Comparison of ENCODE assay signal across 21 cellular contexts in the genomic region with DNA sequence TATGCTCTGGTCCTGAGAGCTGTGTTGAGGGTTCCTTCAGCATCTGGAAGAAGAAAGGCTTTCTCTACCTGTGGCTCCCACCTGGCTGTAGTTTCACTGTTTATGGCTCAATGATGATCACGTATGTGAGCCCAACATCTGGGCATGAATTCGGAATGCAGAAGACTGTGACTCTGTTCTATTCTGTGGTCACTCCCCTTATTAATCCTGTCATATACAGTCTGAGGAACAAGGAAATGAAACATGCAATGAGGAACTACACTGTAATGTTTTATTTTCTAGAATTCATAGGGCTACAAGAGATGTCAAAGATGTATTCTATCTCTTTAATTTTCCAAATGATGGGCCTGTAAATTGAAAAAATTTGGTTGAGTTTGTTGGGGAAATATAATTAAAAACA. TPM values are rescaled to one million over a fixed set of nuclear protein-coding genes. Genes with fewer than 3 reads are reported as not detected.
"Had no signal": no experiment of that assay in that cellular context is flagged by ENCODE, and none has a peak within 500 bp of the region (broad histone marks: within the 10 kb centered on the region; RNA-seq: fewer than 3 reads in every experiment).

No MANE protein-coding gene starts in this region.

- H3K9me3 Mint-ChIP-seq: activated naive CD4-positive, alpha-beta T cell treated with anti-CD3 and anti-CD28 coated beads, Interleukin-2, amount 50 U/mL, for 24 hours; activated T-cell treated with anti-CD3 and anti-CD28 coated beads, Interleukin-2, amount 50 U/mL, for 24 hours; stimulated activated naive CD8-positive, alpha-beta T cell treated with anti-CD3 and anti-CD28 coated beads, Interleukin-15, Interleukin-2, amounts not matched to agents 100 ng/mL and 50 ng/mL, for 24 hours; T-helper 1 cell treated with Interleukin-12 subunit alpha and Interleukin-12 subunit beta and Interleukin-4 antibody, amounts not matched to agents 30 μg/mL and 1 μg/mL, for 36 hours had no signal

- DNase-seq: activated CD4-positive, CD25-positive, alpha-beta regulatory T cell; activated effector memory CD4-positive, alpha-beta T cell treated with Interleukin-2 at 50 U/mL for 16 hours; activated T-cell treated with anti-CD3 and anti-CD28 coated beads, Interleukin-2, amount 50 U/mL, for 24 hours; amniotic stem cell; cerebellar nuclear complex; dermis blood vessel endothelial cell; erythroblast; immature natural killer cell; mesenchymal stem cell; nephron progenitor cell; stimulated activated CD4-positive, alpha-beta T cell treated with anti-CD3 and anti-CD28 coated beads, Interleukin-4, amount 100 ng/mL, for 1 hour; stimulated activated CD8-positive, alpha-beta memory T cell treated with anti-CD3 and anti-CD28 coated beads, Interleukin-4, amount 100 ng/mL, for 48 hours had no signal

- H3K4me1 Mint-ChIP-seq: activated naive CD4-positive, alpha-beta T cell treated with anti-CD3 and anti-CD28 coated beads, Interleukin-2, amount 50 U/mL, for 24 hours; brain; immature natural killer cell; nephron progenitor cell had no signal

- H3K27ac Mint-ChIP-seq: activated naive CD4-positive, alpha-beta T cell treated with anti-CD3 and anti-CD28 coated beads, Interleukin-2, amount 50 U/mL, for 24 hours; activated T-cell treated with anti-CD3 and anti-CD28 coated beads, Interleukin-2, amount 50 U/mL, for 24 hours; brain; immature natural killer cell; nephron progenitor cell; stimulated activated naive CD8-positive, alpha-beta T cell treated with anti-CD3 and anti-CD28 coated beads, Interleukin-15, Interleukin-2, amounts not matched to agents 100 ng/mL and 50 ng/mL, for 24 hours; T-helper 1 cell treated with Interleukin-12 subunit alpha and Interleukin-12 subunit beta and Interleukin-4 antibody, amounts not matched to agents 30 μg/mL and 1 μg/mL, for 36 hours had no signal

- H3K36me3 Mint-ChIP-seq: activated naive CD4-positive, alpha-beta T cell treated with anti-CD3 and anti-CD28 coated beads, Interleukin-2, amount 50 U/mL, for 24 hours; brain; immature natural killer cell had no signal

- H3K4me3 Mint-ChIP-seq: activated naive CD4-positive, alpha-beta T cell treated with anti-CD3 and anti-CD28 coated beads, Interleukin-2, amount 50 U/mL, for 24 hours; activated T-cell treated with anti-CD3 and anti-CD28 coated beads, Interleukin-2, amount 50 U/mL, for 24 hours; brain; immature natural killer cell; nephron progenitor cell; stimulated activated naive CD8-positive, alpha-beta T cell treated with anti-CD3 and anti-CD28 coated beads, Interleukin-15, Interleukin-2, amounts not matched to agents 100 ng/mL and 50 ng/mL, for 24 hours; T-helper 1 cell treated with Interleukin-12 subunit alpha and Interleukin-12 subunit beta and Interleukin-4 antibody, amounts not matched to agents 30 μg/mL and 1 μg/mL, for 36 hours had no signal

RNA-seq across cellular contexts. Expression of gene OR11G2, which starts 10.8 kb away (rescaled TPM):
- total RNA-seq: dermis blood vessel endothelial cell, glomerular endothelial cell, omental fat pad, pulmonary artery endothelial cell, temporal lobe, ureter had no signal

RNA-seq across cellular contexts. Expression of gene OR4N5, which starts 41.3 kb away (rescaled TPM):
- total RNA-seq: dermis blood vessel endothelial cell, glomerular endothelial cell, omental fat pad, pulmonary artery endothelial cell, temporal lobe, ureter had no signal

RNA-seq across cellular contexts. Expression of gene OR11H6, which starts 43.6 kb away (rescaled TPM):
- total RNA-seq: dermis blood vessel endothelial cell, glomerular endothelial cell, omental fat pad, pulmonary artery endothelial cell, temporal lobe, ureter had no signal

RNA-seq across cellular contexts. Expression of gene OR11H7, which starts 48.9 kb away (rescaled TPM):
- total RNA-seq: dermis blood vessel endothelial cell, glomerular endothelial cell, omental fat pad, pulmonary artery endothelial cell, temporal lobe, ureter had no signal

RNA-seq across cellular contexts. Expression of gene OR11H4, which starts 59.2 kb away (rescaled TPM):
- total RNA-seq: dermis blood vessel endothelial cell, glomerular endothelial cell, omental fat pad, pulmonary artery endothelial cell, temporal lobe, ureter had no signal
